ENCODE assay signal across 12 cellular contexts in the genomic region with DNA sequence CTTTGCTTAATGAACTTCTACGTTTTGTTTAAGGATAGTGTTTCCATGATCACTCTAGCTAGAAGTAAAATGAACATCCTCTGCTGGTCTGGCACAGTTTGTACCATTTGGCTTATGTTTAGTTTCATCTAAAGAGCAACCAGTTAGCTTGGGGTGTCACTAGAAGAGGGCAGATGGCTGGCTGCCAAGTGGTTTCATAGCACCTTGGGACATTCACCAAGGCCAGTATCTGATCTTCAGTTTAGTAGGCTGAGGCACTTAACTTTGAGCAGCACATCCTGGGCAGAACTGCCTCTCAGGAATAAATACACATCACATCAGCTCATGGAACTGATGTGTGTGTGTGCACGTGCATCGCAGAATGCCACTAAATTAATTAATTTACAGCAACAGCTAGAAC.
A peak's percentile ranks its signal among the peaks of the same experiment; 100 is the strongest.
DNase-seq lines count a peak whose midpoint lies in the region; ATAC-seq, FAIRE-seq and TF ChIP-seq lines count a peak whose summit lies in the region.
"Had no signal": no experiment of that assay in that cellular context is flagged by ENCODE, and none has a peak within 500 bp of the region (broad histone marks: within the 10 kb centered on the region; RNA-seq: fewer than 3 reads in every experiment).

No MANE protein-coding gene starts in this region.

- H3K36me3 ChIP-seq in GM12878 (ENCODE audit: control insufficient read depth in 2 of 2, insufficient read depth in 2 of 2, low read length in 1 of 2) = no peaks in the 10 kb centered on the region
- H3K36me3 ChIP-seq: prostate gland had no signal

- peaks cover 14% of the 10 kb centered on the region; the same call in 1 of the 2 replicates for H3K4me1 ChIP-seq in GM12878 (ENCODE audit: control insufficient read depth, insufficient read depth, low read length)
- H3K4me1 ChIP-seq: prostate gland had no signal

- no peak overlapping the region for H2AFZ ChIP-seq in GM12878 (ENCODE audit: control insufficient read depth, low read depth, low read length)

- no peaks in the 10 kb centered on the region for H3K27me3 ChIP-seq in GM12878 (replicated peaks in 1 of 2; ENCODE audit: control insufficient read depth in 2 of 2, insufficient read depth in 2 of 2, low read length in 1 of 2)

- no peak for FAIRE-seq in GM12878 (lab: Jason Lieb, UNC)
- FAIRE-seq: D721Med, K562 had no signal

- RAD21 ChIA-PET in GM12878 (lab: Charles Lee; ENCODE audit: unreplicated experiment) = interaction anchor here (0.9 kb wide), 1 partner anchor 189 kb away, joined by 3 read pairs; no protein-coding TSS in a partner anchor

- TF ChIP-seq EP300 in GM12878 (IDR thresholded peaks at IDR 0.05; ENCODE audit: borderline replicate concordance in 1 of 2, control insufficient read depth in 1 of 2, low read depth in 2 of 2, low read length in 2 of 2) = no peak

- TF ChIP-seq RAD21 in GM12878 (IDR thresholded peaks at IDR 0.05; ENCODE audit: insufficient read depth, low read depth, low read length) = no peak

- 93% methylated on average over 3 of the region's 3 CpGs for WGBS in GM12878 (ENCODE audit: insufficient coverage, insufficient replicate concordance, low lambda C conversion rate, missing lambda C conversion rate)
- WGBS in lower leg skin, 2 donors = 97 to 98% methylated on average over 3 of the region's 3 CpGs

- no peak overlapping the region for H3K9ac ChIP-seq in GM12878 (ENCODE audit: control insufficient read depth, insufficient read depth, low read length)

- DNase-seq in GM12878 (ENCODE audit: low read depth, low spot score) (no peak), lower leg skin (ENCODE audit: low spot score in 2 of 2) (no peak), NCI-H345 (lab: John Stamatoyannopoulos, UW) (no peak), SW480 (ENCODE audit: low spot score) (no peak)
- DNase-seq: dorsolateral prefrontal cortex, SHP77 treated with DMSO at 0.1 percent for 48 hours had no signal

- ATAC-seq in GM19023 (IDR thresholded peaks at IDR 0.05; ENCODE audit: unreplicated experiment) (peak; percentile 46), GM21619 (IDR thresholded peaks at IDR 0.05; ENCODE audit: unreplicated experiment) (peak; percentile 31), HG03103 (IDR thresholded peaks at IDR 0.05; ENCODE audit: low read depth, unreplicated experiment) (peak; percentile 34), GM12878 (peak; percentile 59)
- ATAC-seq: K562 had no signal

- H3K9me3 ChIP-seq in GM12878 (replicated peaks; ENCODE audit: control insufficient read depth, insufficient read depth, low read length) = no peaks in the 10 kb centered on the region
- H3K9me3 ChIP-seq: prostate gland had no signal

- in situ Hi-C loops in GM12878 (cut with MboI) = no loop called here

- H3K79me2 ChIP-seq in GM12878 (ENCODE audit: control insufficient read depth, insufficient read depth, low read length) = no peaks in the 10 kb centered on the region

- POLR2A ChIA-PET in GM12878 (lab: Charles Lee) = no interaction called here

- no peak overlapping the region for H3K4me3 ChIP-seq in GM12878
- H3K4me3 ChIP-seq in lower leg skin (ENCODE audit: low read depth, poor library complexity, severe bottlenecking) = no peak overlapping the region
- H3K4me3 ChIP-seq: dorsolateral prefrontal cortex, K562, prostate gland had no signal

- CTCF ChIA-PET in GM12878 (lab: Yijun Ruan, JAX) = interaction anchor here (1.4 kb wide), 1 partner anchor 115 kb away, joined by 3 read pairs; no protein-coding TSS in a partner anchor

- intact Hi-C loops in GM12878 (cut with micrococcal nuclease; ENCODE audit: unreplicated experiment) (loop anchor here (10.0 kb wide), 1 partner anchor 207 kb away; the partner anchor contains the start of gene SPOPL), lower leg skin (cut with DNase I; ENCODE audit: low total_unique reads) (no loop called here)

- TF ChIP-seq POLR2A in GM12878 (IDR thresholded peaks at IDR 0.05; ENCODE audit: low read depth, low read length) (no peak), lower leg skin (IDR thresholded peaks at IDR 0.05) (no peak)

- SMC1A ChIA-PET in GM12878 (lab: Charles Lee; ENCODE audit: uncharacterized antibody, unreplicated experiment) = interaction anchor here (1.2 kb wide), 1 partner anchor 19 kb away, joined by 3 read pairs; no protein-coding TSS in a partner anchor

- TF ChIP-seq CTCF in GM12878 (IDR thresholded peaks at IDR 0.05 in 2 of 3, conservative IDR thresholded peaks at IDR 0.05 in 1 of 3; ENCODE audit: control insufficient read depth in 2 of 3, extremely low read depth in 1 of 3, insufficient read depth in 1 of 3, low read depth in 3 of 3, low read length in 3 of 3) (no peak), lower leg skin (IDR thresholded peaks at IDR 0.05) (no peak)

- BruUV-seq in GM12878 (replicated peaks; lab: Mats Ljungman, UMichigan) = no TSS peak

- H3K4me2 ChIP-seq in GM12878 (ENCODE audit: control insufficient read depth, insufficient read depth) = no peak overlapping the region

- no peaks in the 10 kb centered on the region for H4K20me1 ChIP-seq in GM12878 (ENCODE audit: control insufficient read depth, insufficient read depth)

- H3K27ac ChIP-seq in GM12878 (ENCODE audit: control insufficient read depth, insufficient read depth) = no peak overlapping the region
- H3K27ac ChIP-seq: dorsolateral prefrontal cortex, prostate gland had no signal

TF ChIP-seq in GM12878, 131 proteins besides CTCF, POLR2A, EP300 and RAD21:
- TF ChIP-seq BACH1 (IDR thresholded peaks at IDR 0.05; ENCODE audit: borderline replicate concordance) (no peak), STAT1 (conservative IDR thresholded peaks at IDR 0.05) (no peak), SMC3 (IDR thresholded peaks at IDR 0.05; ENCODE audit: borderline replicate concordance, low read length) (no peak), EZH2 (IDR thresholded peaks at IDR 0.05; ENCODE audit: borderline replicate concordance, control insufficient read depth, low read depth, low read length) (no peak), CUX1 (IDR thresholded peaks at IDR 0.05; ENCODE audit: insufficient replicate concordance, low read depth, low read length) (no peak), CBX3 (IDR thresholded peaks at IDR 0.05; ENCODE audit: borderline replicate concordance, low read depth) (no peak), BRCA1 (IDR thresholded peaks at IDR 0.05; ENCODE audit: low read depth, low read length) (no peak), RB1 (IDR thresholded peaks at IDR 0.05; ENCODE audit: borderline replicate concordance) (no peak), HDAC2 (IDR thresholded peaks at IDR 0.05) (no peak), CEBPB (IDR thresholded peaks at IDR 0.05; ENCODE audit: borderline replicate concordance in 1 of 2, low read depth in 2 of 2, low read length in 2 of 2) (no peak)
